ENCODE assay signal across 1 cellular context in the genomic region with DNA sequence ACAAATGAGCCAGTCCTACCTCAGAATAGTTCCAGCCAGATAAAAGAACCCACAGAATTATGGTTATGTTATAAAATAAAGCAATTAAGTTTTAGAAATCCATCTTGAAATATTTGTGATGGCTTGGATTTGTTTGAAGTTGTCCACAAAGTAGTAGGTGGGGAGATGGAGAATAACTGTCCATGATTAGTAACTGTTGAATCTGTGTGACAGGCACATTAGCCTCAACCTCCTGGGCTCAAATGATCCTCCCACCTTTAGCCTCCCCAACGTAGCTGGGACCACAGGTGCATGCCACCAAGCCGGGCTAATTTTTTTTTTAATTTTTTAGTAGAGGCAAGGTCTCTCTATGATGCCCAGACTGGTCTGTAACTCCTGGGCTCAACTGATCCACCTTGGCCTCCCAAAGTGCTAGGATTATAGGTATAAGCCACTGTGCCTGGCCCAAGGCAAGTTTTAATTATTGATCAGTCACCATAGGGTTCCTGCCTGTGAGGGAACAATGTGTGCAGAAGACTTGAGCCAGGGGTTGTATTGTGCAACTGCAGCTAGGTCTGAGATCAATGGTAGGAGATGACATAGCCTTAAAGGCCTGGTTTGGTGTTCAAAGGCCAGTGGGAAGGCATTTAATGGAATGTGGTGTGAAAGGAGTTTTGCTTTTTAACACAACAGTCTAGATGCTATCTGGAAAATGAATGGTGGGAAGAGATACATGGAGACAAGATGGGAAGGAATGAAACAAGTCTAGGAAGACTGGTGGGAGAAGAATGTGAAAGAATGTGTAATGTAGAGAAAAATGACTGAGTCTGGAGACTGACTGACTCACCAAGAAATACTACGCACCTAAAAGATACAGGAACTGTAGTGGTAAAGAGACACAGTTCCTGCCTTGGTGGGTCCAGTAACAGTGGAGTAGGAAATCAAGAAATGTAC.
TF ChIP-seq lines count a peak whose summit lies in the region.

No MANE protein-coding gene starts in this region.

TF ChIP-seq in K562, 482 proteins besides CTCF, POLR2A, EP300 and RAD21 (continued from another document and continues in another):
- TF ChIP-seq, protein P1, sequence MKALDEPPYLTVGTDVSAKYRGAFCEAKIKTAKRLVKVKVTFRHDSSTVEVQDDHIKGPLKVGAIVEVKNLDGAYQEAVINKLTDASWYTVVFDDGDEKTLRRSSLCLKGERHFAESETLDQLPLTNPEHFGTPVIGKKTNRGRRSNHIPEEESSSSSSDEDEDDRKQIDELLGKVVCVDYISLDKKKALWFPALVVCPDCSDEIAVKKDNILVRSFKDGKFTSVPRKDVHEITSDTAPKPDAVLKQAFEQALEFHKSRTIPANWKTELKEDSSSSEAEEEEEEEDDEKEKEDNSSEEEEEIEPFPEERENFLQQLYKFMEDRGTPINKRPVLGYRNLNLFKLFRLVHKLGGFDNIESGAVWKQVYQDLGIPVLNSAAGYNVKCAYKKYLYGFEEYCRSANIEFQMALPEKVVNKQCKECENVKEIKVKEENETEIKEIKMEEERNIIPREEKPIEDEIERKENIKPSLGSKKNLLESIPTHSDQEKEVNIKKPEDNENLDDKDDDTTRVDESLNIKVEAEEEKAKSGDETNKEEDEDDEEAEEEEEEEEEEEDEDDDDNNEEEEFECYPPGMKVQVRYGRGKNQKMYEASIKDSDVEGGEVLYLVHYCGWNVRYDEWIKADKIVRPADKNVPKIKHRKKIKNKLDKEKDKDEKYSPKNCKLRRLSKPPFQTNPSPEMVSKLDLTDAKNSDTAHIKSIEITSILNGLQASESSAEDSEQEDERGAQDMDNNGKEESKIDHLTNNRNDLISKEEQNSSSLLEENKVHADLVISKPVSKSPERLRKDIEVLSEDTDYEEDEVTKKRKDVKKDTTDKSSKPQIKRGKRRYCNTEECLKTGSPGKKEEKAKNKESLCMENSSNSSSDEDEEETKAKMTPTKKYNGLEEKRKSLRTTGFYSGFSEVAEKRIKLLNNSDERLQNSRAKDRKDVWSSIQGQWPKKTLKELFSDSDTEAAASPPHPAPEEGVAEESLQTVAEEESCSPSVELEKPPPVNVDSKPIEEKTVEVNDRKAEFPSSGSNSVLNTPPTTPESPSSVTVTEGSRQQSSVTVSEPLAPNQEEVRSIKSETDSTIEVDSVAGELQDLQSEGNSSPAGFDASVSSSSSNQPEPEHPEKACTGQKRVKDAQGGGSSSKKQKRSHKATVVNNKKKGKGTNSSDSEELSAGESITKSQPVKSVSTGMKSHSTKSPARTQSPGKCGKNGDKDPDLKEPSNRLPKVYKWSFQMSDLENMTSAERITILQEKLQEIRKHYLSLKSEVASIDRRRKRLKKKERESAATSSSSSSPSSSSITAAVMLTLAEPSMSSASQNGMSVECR (CRISPR knock-in tag; IDR thresholded peaks at IDR 0.05) = no peak
- TF ChIP-seq ARID2 (IDR thresholded peaks at IDR 0.05) (no peak; the same call in 1 of the 2 replicates), ZNF583 (CRISPR knock-in tag; IDR thresholded peaks at IDR 0.05) (no peak), ZNF444 (CRISPR knock-in tag; IDR thresholded peaks at IDR 0.05) (no peak), SETDB1 (IDR thresholded peaks at IDR 0.05; ENCODE audit: low read length) (no peak), ZNF121 (CRISPR knock-in tag; conservative IDR thresholded peaks at IDR 0.05) (no peak), ZNF589 (CRISPR knock-in tag; IDR thresholded peaks at IDR 0.05; ENCODE audit: low read depth) (no peak), HMG20B (CRISPR knock-in tag; IDR thresholded peaks at IDR 0.05) (no peak), HDAC2 (IDR thresholded peaks at IDR 0.05) (0 out of 2 replicates have a peak, but pooled peaks have one; percentile 32), CREM (IDR thresholded peaks at IDR 0.05; ENCODE audit: low read depth) (no peak), NR3C1 (CRISPR knock-in tag; IDR thresholded peaks at IDR 0.05) (no peak), POLR3G (IDR thresholded peaks at IDR 0.05; ENCODE audit: extremely low read depth, insufficient read length, insufficient replicate concordance) (no peak), BMI1 (IDR thresholded peaks at IDR 0.05; ENCODE audit: low read length) (no peak), HMGN3 (IDR thresholded peaks at IDR 0.05; ENCODE audit: borderline replicate concordance, extremely low read depth, insufficient read length, low read depth, low read length) (no peak), GATAD2B (IDR thresholded peaks at IDR 0.05; ENCODE audit: borderline replicate concordance) (no peak), CHD2 (IDR thresholded peaks at IDR 0.05; ENCODE audit: low read depth, low read length) (no peak), NCOA6 (IDR thresholded peaks at IDR 0.05) (no peak), NFE2L1 (tag; IDR thresholded peaks at IDR 0.05; ENCODE audit: borderline replicate concordance, low read depth) (no peak)
- TF ChIP-seq, protein P2, sequence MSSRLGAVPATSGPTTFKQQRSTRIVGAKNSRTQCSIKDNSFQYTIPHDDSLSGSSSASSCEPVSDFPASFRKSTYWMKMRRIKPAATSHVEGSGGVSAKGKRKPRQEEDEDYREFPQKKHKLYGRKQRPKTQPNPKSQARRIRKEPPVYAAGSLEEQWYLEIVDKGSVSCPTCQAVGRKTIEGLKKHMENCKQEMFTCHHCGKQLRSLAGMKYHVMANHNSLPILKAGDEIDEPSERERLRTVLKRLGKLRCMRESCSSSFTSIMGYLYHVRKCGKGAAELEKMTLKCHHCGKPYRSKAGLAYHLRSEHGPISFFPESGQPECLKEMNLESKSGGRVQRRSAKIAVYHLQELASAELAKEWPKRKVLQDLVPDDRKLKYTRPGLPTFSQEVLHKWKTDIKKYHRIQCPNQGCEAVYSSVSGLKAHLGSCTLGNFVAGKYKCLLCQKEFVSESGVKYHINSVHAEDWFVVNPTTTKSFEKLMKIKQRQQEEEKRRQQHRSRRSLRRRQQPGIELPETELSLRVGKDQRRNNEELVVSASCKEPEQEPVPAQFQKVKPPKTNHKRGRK (tag; IDR thresholded peaks at IDR 0.05) = no peak
- TF ChIP-seq, protein P3, sequence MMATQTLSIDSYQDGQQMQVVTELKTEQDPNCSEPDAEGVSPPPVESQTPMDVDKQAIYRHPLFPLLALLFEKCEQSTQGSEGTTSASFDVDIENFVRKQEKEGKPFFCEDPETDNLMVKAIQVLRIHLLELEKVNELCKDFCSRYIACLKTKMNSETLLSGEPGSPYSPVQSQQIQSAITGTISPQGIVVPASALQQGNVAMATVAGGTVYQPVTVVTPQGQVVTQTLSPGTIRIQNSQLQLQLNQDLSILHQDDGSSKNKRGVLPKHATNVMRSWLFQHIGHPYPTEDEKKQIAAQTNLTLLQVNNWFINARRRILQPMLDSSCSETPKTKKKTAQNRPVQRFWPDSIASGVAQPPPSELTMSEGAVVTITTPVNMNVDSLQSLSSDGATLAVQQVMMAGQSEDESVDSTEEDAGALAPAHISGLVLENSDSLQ (IDR thresholded peaks at IDR 0.05) = peak; percentile 39
- TF ChIP-seq, protein P4, sequence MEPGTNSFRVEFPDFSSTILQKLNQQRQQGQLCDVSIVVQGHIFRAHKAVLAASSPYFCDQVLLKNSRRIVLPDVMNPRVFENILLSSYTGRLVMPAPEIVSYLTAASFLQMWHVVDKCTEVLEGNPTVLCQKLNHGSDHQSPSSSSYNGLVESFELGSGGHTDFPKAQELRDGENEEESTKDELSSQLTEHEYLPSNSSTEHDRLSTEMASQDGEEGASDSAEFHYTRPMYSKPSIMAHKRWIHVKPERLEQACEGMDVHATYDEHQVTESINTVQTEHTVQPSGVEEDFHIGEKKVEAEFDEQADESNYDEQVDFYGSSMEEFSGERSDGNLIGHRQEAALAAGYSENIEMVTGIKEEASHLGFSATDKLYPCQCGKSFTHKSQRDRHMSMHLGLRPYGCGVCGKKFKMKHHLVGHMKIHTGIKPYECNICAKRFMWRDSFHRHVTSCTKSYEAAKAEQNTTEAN (CRISPR knock-in tag; IDR thresholded peaks at IDR 0.05) = no peak
- TF ChIP-seq, protein P5, sequence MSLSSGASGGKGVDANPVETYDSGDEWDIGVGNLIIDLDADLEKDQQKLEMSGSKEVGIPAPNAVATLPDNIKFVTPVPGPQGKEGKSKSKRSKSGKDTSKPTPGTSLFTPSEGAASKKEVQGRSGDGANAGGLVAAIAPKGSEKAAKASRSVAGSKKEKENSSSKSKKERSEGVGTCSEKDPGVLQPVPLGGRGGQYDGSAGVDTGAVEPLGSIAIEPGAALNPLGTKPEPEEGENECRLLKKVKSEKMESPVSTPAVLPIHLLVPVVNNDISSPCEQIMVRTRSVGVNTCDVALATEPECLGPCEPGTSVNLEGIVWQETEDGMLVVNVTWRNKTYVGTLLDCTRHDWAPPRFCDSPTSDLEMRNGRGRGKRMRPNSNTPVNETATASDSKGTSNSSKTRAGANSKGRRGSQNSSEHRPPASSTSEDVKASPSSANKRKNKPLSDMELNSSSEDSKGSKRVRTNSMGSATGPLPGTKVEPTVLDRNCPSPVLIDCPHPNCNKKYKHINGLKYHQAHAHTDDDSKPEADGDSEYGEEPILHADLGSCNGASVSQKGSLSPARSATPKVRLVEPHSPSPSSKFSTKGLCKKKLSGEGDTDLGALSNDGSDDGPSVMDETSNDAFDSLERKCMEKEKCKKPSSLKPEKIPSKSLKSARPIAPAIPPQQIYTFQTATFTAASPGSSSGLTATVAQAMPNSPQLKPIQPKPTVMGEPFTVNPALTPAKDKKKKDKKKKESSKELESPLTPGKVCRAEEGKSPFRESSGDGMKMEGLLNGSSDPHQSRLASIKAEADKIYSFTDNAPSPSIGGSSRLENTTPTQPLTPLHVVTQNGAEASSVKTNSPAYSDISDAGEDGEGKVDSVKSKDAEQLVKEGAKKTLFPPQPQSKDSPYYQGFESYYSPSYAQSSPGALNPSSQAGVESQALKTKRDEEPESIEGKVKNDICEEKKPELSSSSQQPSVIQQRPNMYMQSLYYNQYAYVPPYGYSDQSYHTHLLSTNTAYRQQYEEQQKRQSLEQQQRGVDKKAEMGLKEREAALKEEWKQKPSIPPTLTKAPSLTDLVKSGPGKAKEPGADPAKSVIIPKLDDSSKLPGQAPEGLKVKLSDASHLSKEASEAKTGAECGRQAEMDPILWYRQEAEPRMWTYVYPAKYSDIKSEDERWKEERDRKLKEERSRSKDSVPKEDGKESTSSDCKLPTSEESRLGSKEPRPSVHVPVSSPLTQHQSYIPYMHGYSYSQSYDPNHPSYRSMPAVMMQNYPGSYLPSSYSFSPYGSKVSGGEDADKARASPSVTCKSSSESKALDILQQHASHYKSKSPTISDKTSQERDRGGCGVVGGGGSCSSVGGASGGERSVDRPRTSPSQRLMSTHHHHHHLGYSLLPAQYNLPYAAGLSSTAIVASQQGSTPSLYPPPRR (CRISPR knock-in tag; IDR thresholded peaks at IDR 0.05; ENCODE audit: borderline replicate concordance) = no peak
- TF ChIP-seq, protein P6, sequence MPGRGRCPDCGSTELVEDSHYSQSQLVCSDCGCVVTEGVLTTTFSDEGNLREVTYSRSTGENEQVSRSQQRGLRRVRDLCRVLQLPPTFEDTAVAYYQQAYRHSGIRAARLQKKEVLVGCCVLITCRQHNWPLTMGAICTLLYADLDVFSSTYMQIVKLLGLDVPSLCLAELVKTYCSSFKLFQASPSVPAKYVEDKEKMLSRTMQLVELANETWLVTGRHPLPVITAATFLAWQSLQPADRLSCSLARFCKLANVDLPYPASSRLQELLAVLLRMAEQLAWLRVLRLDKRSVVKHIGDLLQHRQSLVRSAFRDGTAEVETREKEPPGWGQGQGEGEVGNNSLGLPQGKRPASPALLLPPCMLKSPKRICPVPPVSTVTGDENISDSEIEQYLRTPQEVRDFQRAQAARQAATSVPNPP (IDR thresholded peaks at IDR 0.05; ENCODE audit: borderline replicate concordance, insufficient read depth, insufficient read length) = no peak
- TF ChIP-seq, protein P7, sequence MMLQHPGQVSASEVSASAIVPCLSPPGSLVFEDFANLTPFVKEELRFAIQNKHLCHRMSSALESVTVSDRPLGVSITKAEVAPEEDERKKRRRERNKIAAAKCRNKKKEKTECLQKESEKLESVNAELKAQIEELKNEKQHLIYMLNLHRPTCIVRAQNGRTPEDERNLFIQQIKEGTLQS (IDR thresholded peaks at IDR 0.05) = peak; percentile 46
- TF ChIP-seq, protein P7 (CRISPR knock-in tag; conservative IDR thresholded peaks at IDR 0.05) = no peak
- TF ChIP-seq, protein P8, sequence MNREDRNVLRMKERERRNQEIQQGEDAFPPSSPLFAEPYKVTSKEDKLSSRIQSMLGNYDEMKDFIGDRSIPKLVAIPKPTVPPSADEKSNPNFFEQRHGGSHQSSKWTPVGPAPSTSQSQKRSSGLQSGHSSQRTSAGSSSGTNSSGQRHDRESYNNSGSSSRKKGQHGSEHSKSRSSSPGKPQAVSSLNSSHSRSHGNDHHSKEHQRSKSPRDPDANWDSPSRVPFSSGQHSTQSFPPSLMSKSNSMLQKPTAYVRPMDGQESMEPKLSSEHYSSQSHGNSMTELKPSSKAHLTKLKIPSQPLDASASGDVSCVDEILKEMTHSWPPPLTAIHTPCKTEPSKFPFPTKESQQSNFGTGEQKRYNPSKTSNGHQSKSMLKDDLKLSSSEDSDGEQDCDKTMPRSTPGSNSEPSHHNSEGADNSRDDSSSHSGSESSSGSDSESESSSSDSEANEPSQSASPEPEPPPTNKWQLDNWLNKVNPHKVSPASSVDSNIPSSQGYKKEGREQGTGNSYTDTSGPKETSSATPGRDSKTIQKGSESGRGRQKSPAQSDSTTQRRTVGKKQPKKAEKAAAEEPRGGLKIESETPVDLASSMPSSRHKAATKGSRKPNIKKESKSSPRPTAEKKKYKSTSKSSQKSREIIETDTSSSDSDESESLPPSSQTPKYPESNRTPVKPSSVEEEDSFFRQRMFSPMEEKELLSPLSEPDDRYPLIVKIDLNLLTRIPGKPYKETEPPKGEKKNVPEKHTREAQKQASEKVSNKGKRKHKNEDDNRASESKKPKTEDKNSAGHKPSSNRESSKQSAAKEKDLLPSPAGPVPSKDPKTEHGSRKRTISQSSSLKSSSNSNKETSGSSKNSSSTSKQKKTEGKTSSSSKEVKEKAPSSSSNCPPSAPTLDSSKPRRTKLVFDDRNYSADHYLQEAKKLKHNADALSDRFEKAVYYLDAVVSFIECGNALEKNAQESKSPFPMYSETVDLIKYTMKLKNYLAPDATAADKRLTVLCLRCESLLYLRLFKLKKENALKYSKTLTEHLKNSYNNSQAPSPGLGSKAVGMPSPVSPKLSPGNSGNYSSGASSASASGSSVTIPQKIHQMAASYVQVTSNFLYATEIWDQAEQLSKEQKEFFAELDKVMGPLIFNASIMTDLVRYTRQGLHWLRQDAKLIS (CRISPR knock-in tag; IDR thresholded peaks at IDR 0.05) = no peak
- TF ChIP-seq, protein P9, sequence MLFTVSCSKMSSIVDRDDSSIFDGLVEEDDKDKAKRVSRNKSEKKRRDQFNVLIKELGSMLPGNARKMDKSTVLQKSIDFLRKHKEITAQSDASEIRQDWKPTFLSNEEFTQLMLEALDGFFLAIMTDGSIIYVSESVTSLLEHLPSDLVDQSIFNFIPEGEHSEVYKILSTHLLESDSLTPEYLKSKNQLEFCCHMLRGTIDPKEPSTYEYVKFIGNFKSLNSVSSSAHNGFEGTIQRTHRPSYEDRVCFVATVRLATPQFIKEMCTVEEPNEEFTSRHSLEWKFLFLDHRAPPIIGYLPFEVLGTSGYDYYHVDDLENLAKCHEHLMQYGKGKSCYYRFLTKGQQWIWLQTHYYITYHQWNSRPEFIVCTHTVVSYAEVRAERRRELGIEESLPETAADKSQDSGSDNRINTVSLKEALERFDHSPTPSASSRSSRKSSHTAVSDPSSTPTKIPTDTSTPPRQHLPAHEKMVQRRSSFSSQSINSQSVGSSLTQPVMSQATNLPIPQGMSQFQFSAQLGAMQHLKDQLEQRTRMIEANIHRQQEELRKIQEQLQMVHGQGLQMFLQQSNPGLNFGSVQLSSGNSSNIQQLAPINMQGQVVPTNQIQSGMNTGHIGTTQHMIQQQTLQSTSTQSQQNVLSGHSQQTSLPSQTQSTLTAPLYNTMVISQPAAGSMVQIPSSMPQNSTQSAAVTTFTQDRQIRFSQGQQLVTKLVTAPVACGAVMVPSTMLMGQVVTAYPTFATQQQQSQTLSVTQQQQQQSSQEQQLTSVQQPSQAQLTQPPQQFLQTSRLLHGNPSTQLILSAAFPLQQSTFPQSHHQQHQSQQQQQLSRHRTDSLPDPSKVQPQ (CRISPR knock-in tag; IDR thresholded peaks at IDR 0.05; ENCODE audit: borderline replicate concordance) = no peak
